In the genomic region with DNA sequence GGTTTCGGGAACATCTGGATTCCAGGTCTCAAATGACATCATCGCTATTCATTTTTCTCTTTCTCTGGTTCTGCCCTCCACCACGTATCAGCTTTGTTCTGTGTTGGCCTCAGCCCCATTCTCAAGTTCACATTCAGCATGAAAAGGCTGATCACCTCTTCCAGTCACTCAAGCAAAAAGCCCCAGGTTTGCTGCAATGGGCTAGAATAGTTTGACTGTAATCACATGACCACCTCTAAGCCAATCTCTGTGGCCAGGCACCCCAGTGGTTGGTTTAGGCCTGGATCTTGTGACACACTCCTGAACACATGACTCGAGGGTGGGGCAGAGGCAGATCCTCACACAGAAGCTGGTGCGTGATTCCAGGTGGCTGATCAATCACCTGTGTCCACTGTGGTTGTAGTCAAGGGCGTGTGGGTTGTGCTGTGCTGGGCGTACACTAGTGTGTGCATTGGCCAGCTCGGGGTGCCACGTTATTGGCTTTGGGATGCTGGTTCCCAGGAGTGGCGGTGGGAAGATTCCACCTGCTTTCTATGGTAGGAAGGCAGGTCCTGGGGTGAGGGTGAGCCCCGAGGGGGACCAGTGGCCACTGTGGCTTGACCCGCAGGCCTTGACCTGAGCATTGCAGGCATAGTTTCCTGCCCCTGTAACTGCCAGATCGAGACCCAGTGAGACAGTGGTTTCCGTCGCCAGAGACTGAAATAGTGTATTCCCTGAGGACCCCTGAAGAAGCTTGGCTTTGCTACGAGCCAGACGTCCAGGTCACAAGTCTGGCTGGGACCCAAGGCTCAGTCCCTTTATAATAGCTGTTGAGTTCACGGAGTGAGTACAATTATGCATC, we compare ENCODE assay signal across 1 cellular context.
TF ChIP-seq lines count a peak whose summit lies in the region.

No MANE protein-coding gene starts in this region.

TF ChIP-seq in H1, 55 proteins besides CTCF, POLR2A, EP300 and RAD21:
- no peak for TF ChIP-seq YY1 (IDR thresholded peaks at IDR 0.05; ENCODE audit: low read depth, low read length)
- TF ChIP-seq SAP30 (IDR thresholded peaks at IDR 0.05; ENCODE audit: insufficient read depth, insufficient replicate concordance, low read length), result no peak
- TF ChIP-seq FOSL1 (IDR thresholded peaks at IDR 0.05; ENCODE audit: insufficient read depth, low read depth, low read length), result no peak
- TF ChIP-seq, protein P1, sequence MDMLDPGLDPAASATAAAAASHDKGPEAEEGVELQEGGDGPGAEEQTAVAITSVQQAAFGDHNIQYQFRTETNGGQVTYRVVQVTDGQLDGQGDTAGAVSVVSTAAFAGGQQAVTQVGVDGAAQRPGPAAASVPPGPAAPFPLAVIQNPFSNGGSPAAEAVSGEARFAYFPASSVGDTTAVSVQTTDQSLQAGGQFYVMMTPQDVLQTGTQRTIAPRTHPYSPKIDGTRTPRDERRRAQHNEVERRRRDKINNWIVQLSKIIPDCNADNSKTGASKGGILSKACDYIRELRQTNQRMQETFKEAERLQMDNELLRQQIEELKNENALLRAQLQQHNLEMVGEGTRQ (IDR thresholded peaks at IDR 0.05; ENCODE audit: low read length), result peak; percentile 64
- TF ChIP-seq, protein P2, sequence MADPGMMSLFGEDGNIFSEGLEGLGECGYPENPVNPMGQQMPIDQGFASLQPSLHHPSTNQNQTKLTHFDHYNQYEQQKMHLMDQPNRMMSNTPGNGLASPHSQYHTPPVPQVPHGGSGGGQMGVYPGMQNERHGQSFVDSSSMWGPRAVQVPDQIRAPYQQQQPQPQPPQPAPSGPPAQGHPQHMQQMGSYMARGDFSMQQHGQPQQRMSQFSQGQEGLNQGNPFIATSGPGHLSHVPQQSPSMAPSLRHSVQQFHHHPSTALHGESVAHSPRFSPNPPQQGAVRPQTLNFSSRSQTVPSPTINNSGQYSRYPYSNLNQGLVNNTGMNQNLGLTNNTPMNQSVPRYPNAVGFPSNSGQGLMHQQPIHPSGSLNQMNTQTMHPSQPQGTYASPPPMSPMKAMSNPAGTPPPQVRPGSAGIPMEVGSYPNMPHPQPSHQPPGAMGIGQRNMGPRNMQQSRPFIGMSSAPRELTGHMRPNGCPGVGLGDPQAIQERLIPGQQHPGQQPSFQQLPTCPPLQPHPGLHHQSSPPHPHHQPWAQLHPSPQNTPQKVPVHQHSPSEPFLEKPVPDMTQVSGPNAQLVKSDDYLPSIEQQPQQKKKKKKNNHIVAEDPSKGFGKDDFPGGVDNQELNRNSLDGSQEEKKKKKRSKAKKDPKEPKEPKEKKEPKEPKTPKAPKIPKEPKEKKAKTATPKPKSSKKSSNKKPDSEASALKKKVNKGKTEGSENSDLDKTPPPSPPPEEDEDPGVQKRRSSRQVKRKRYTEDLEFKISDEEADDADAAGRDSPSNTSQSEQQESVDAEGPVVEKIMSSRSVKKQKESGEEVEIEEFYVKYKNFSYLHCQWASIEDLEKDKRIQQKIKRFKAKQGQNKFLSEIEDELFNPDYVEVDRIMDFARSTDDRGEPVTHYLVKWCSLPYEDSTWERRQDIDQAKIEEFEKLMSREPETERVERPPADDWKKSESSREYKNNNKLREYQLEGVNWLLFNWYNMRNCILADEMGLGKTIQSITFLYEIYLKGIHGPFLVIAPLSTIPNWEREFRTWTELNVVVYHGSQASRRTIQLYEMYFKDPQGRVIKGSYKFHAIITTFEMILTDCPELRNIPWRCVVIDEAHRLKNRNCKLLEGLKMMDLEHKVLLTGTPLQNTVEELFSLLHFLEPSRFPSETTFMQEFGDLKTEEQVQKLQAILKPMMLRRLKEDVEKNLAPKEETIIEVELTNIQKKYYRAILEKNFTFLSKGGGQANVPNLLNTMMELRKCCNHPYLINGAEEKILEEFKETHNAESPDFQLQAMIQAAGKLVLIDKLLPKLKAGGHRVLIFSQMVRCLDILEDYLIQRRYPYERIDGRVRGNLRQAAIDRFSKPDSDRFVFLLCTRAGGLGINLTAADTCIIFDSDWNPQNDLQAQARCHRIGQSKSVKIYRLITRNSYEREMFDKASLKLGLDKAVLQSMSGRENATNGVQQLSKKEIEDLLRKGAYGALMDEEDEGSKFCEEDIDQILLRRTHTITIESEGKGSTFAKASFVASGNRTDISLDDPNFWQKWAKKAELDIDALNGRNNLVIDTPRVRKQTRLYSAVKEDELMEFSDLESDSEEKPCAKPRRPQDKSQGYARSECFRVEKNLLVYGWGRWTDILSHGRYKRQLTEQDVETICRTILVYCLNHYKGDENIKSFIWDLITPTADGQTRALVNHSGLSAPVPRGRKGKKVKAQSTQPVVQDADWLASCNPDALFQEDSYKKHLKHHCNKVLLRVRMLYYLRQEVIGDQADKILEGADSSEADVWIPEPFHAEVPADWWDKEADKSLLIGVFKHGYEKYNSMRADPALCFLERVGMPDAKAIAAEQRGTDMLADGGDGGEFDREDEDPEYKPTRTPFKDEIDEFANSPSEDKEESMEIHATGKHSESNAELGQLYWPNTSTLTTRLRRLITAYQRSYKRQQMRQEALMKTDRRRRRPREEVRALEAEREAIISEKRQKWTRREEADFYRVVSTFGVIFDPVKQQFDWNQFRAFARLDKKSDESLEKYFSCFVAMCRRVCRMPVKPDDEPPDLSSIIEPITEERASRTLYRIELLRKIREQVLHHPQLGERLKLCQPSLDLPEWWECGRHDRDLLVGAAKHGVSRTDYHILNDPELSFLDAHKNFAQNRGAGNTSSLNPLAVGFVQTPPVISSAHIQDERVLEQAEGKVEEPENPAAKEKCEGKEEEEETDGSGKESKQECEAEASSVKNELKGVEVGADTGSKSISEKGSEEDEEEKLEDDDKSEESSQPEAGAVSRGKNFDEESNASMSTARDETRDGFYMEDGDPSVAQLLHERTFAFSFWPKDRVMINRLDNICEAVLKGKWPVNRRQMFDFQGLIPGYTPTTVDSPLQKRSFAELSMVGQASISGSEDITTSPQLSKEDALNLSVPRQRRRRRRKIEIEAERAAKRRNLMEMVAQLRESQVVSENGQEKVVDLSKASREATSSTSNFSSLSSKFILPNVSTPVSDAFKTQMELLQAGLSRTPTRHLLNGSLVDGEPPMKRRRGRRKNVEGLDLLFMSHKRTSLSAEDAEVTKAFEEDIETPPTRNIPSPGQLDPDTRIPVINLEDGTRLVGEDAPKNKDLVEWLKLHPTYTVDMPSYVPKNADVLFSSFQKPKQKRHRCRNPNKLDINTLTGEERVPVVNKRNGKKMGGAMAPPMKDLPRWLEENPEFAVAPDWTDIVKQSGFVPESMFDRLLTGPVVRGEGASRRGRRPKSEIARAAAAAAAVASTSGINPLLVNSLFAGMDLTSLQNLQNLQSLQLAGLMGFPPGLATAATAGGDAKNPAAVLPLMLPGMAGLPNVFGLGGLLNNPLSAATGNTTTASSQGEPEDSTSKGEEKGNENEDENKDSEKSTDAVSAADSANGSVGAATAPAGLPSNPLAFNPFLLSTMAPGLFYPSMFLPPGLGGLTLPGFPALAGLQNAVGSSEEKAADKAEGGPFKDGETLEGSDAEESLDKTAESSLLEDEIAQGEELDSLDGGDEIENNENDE (IDR thresholded peaks at IDR 0.05; ENCODE audit: insufficient replicate concordance, low read length), result no peak
- TF ChIP-seq SIN3A (conservative IDR thresholded peaks at IDR 0.05 in 1 of 2, IDR thresholded peaks at IDR 0.05 in 1 of 2; ENCODE audit: low read depth in 1 of 2, low read length in 2 of 2), result no peak
- no peak for TF ChIP-seq CHD2 (IDR thresholded peaks at IDR 0.05; ENCODE audit: low read length)
- TF ChIP-seq, protein P3, sequence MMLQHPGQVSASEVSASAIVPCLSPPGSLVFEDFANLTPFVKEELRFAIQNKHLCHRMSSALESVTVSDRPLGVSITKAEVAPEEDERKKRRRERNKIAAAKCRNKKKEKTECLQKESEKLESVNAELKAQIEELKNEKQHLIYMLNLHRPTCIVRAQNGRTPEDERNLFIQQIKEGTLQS (IDR thresholded peaks at IDR 0.05; ENCODE audit: insufficient read depth, low read depth, low read length), result peak; percentile 4; the same call in 1 of the 2 replicates
- no peak for TF ChIP-seq CTBP2 (IDR thresholded peaks at IDR 0.05; ENCODE audit: borderline replicate concordance, insufficient read depth, insufficient read length, low read length)
- no peak for TF ChIP-seq GABPA (IDR thresholded peaks at IDR 0.05; ENCODE audit: borderline replicate concordance, insufficient read depth, low read length)
- no peak for TF ChIP-seq EZH2 (IDR thresholded peaks at IDR 0.05; ENCODE audit: low read depth, low read length, severe bottlenecking)
- TF ChIP-seq PHF8 (conservative IDR thresholded peaks at IDR 0.05; ENCODE audit: low read depth, low read length), result no peak
- TF ChIP-seq HDAC2 (IDR thresholded peaks at IDR 0.05; ENCODE audit: borderline replicate concordance in 1 of 2, low read depth in 2 of 2, low read length in 2 of 2), result no peak
- TF ChIP-seq SP4 (IDR thresholded peaks at IDR 0.05; ENCODE audit: low read length), result no peak
